11 cellular contexts compared by ENCODE assay signal in genomic region chr14:95256011-95256775, GRCh38.
DNase-seq lines count a peak whose midpoint lies in the region; ATAC-seq and TF ChIP-seq lines count a peak whose summit lies in the region.
"Had no signal": no experiment of that assay in that cellular context is flagged by ENCODE, and none has a peak within 500 bp of the region (broad histone marks: within the 10 kb centered on the region; RNA-seq: fewer than 3 reads in every experiment).

No MANE protein-coding gene starts in this region.

- H2AK5ac ChIP-seq in H9 (ENCODE audit: insufficient read length, low read length), result no peak overlapping the region

- H3K36me3 Mint-ChIP-seq in Calu3 (ENCODE audit: insufficient read depth, unreplicated experiment) (peaks cover 6% of the 10 kb centered on the region), brain (no peaks in the 10 kb centered on the region), H9 (ENCODE audit: insufficient read depth in 1 of 3, low read depth in 3 of 3) (no peaks in the 10 kb centered on the region)
- H3K36me3 Mint-ChIP-seq in activated T-helper 2 cell treated with anti-CD3 and anti-CD28 coated beads, Interferon-gamma antibody, Interleukin-2, Interleukin-4, amounts not matched to agents 10 μg/mL and 5 μg/mL and 100 μg/mL, durations not matched to agents 14 hours and 24 hours and 36 hours (ENCODE audit: low read depth), result no peaks in the 10 kb centered on the region
- H3K36me3 Mint-ChIP-seq: CD4-positive, alpha-beta memory T cell had no signal

- no peak overlapping the region for H2BK12ac ChIP-seq in H9 (ENCODE audit: insufficient read length, low read depth, low read length)

- H3K9me3 Mint-ChIP-seq in Calu3 (ENCODE audit: low read depth, unreplicated experiment), result no peaks in the 10 kb centered on the region
- H3K9me3 Mint-ChIP-seq in brain, result no peaks in the 10 kb centered on the region
- H3K9me3 Mint-ChIP-seq in H9, result no peaks in the 10 kb centered on the region
- H3K9me3 Mint-ChIP-seq in activated T-helper 2 cell treated with anti-CD3 and anti-CD28 coated beads, Interferon-gamma antibody, Interleukin-2, Interleukin-4, amounts not matched to agents 10 μg/mL and 5 μg/mL and 100 μg/mL, durations not matched to agents 14 hours and 24 hours and 36 hours, result no peaks in the 10 kb centered on the region
- H3K9me3 Mint-ChIP-seq: CD4-positive, alpha-beta memory T cell had no signal

- no peak overlapping the region for H3T11ph ChIP-seq in H9 (ENCODE audit: low read length)

- no peak overlapping the region for H4K8ac ChIP-seq in H9 (replicated peaks; ENCODE audit: insufficient read length, low read depth, low read length)

- no peak overlapping the region for H3K9ac ChIP-seq in H9 (ENCODE audit: extremely low read depth, insufficient read length, low read length)

- no peak overlapping the region for H4K91ac ChIP-seq in H9 (ENCODE audit: insufficient read length, low read depth, low read length)

- H2AFZ ChIP-seq in H9 (ENCODE audit: low read length), result no peak overlapping the region

- no peak overlapping the region for H2BK120ac ChIP-seq in H9 (ENCODE audit: low read depth, low read length, poor library complexity, severe bottlenecking)

- no peaks in the 10 kb centered on the region for H4K20me1 ChIP-seq in H9 (ENCODE audit: control insufficient read depth, insufficient read depth, insufficient read length)

- H2BK15ac ChIP-seq in H9 (ENCODE audit: low read depth, low read length), result no peak overlapping the region

- no peak overlapping the region for H4K5ac ChIP-seq in H9 (ENCODE audit: insufficient read length, low read depth, low read length)

- no peaks in the 10 kb centered on the region for H3K23me2 ChIP-seq in H9 (ENCODE audit: insufficient read length, low read depth, low read length, poor library complexity, severe bottlenecking)

- H3K9me3 ChIP-seq in H9 (ENCODE audit: control insufficient read depth, low read depth, low read length) (no peaks in the 10 kb centered on the region), BE2C (no peaks in the 10 kb centered on the region)

- H2BK20ac ChIP-seq in H9 (ENCODE audit: low read depth, low read length, poor library complexity, severe bottlenecking), result no peak overlapping the region

- BruUV-seq in Calu3 (replicated peaks; lab: Mats Ljungman, UMichigan), result no TSS peak

- no peaks in the 10 kb centered on the region for H3K79me1 ChIP-seq in H9 (ENCODE audit: insufficient read depth, low read depth, low read length, poor library complexity, severe bottlenecking)

- CTCF ChIA-PET in Calu3 (lab: Charles Lee), result interaction anchor here (0.5 to 0.6 kb wide), 3 partner anchors 572 to 822 kb away, joined by 4 to 6 read pairs (median 4); no protein-coding TSS in a partner anchor

- no peak overlapping the region for H3K4me2 ChIP-seq in H9 (ENCODE audit: insufficient read depth, insufficient read length, low read length)

- no peak overlapping the region for H3K14ac ChIP-seq in H9 (ENCODE audit: insufficient read depth, low read length)

- H2BK5ac ChIP-seq in H9 (ENCODE audit: insufficient read length, low read length), result no peak overlapping the region

- no peak overlapping the region for H3K4ac ChIP-seq in H9 (ENCODE audit: low read depth, low read length)

- no peak overlapping the region for H3K56ac ChIP-seq in H9 (ENCODE audit: insufficient read length, low read depth, low read length)

- H3K27me3 ChIP-seq in H9 (ENCODE audit: insufficient read depth, low read length), result no peaks in the 10 kb centered on the region
- no peaks in the 10 kb centered on the region for H3K27me3 ChIP-seq in BE2C
- H3K27me3 ChIP-seq: SJSA1 had no signal

- H3K79me2 ChIP-seq in H9 (ENCODE audit: insufficient read depth, low read length), result no peaks in the 10 kb centered on the region; the same call in 1 of the 2 replicates

- no peak overlapping the region for H3K23ac ChIP-seq in H9 (ENCODE audit: insufficient read length, low read depth, low read length)

- no peak for ATAC-seq in GM19395 (IDR thresholded peaks at IDR 0.05; ENCODE audit: unreplicated experiment)

- WGBS in H9 (ENCODE audit: extremely low coverage, insufficient read length, low lambda C conversion rate), result no CpG with 5 or more reads among the region's 15 CpGs

- H3K27ac Mint-ChIP-seq in Calu3 (ENCODE audit: unreplicated experiment), result peak overlapping the region; percentile 80
- peak overlapping the region in 4 of 5 experiments; percentile 62 to 88 (median 74) for H3K27ac Mint-ChIP-seq in brain
- H3K27ac Mint-ChIP-seq in H9, result peak overlapping the region in 1 of 3 experiments; percentile 18; a peak in 1 of 7 replicates
- no peak overlapping the region for H3K27ac Mint-ChIP-seq in activated T-helper 2 cell treated with anti-CD3 and anti-CD28 coated beads, Interferon-gamma antibody, Interleukin-2, Interleukin-4, amounts not matched to agents 10 μg/mL and 5 μg/mL and 100 μg/mL, durations not matched to agents 14 hours and 24 hours and 36 hours
- H3K27ac Mint-ChIP-seq: CD4-positive, alpha-beta memory T cell had no signal

- H3K4me1 Mint-ChIP-seq in Calu3 (ENCODE audit: low read depth, unreplicated experiment), result peaks cover 18% of the 10 kb centered on the region
- H3K4me1 Mint-ChIP-seq in brain, result peaks cover 60% of the 10 kb centered on the region
- peaks cover 49 to 52% of the 10 kb centered on the region in 2 experiments for H3K4me1 Mint-ChIP-seq in H9
- H3K4me1 Mint-ChIP-seq in activated T-helper 2 cell treated with anti-CD3 and anti-CD28 coated beads, Interferon-gamma antibody, Interleukin-2, Interleukin-4, amounts not matched to agents 10 μg/mL and 5 μg/mL and 100 μg/mL, durations not matched to agents 14 hours and 24 hours and 36 hours (ENCODE audit: low read depth), result peaks cover 12% of the 10 kb centered on the region
- H3K4me1 Mint-ChIP-seq: CD4-positive, alpha-beta memory T cell had no signal

- TF ChIP-seq CTCF in Calu3 (IDR thresholded peaks at IDR 0.05; ENCODE audit: unreplicated experiment) (no peak), brain (conservative IDR thresholded peaks at IDR 0.05) (no peak), H9 (conservative IDR thresholded peaks at IDR 0.05) (no peak), BE2C (IDR thresholded peaks at IDR 0.05; ENCODE audit: low read depth, low read length) (no peak)

- H3K4me1 ChIP-seq in H9 (ENCODE audit: insufficient read depth, low read length) (peaks cover 20% of the 10 kb centered on the region; the same call in 1 of the 2 replicates), BE2C (no peaks in the 10 kb centered on the region)

- H3K4me3 Mint-ChIP-seq in Calu3 (ENCODE audit: low read depth, unreplicated experiment) (peak overlapping the region; percentile 20), brain (peak overlapping the region in 4 of 5 experiments; percentile 8 to 42 (median 36)), H9 (no peak overlapping the region)
- H3K4me3 Mint-ChIP-seq in activated T-helper 2 cell treated with anti-CD3 and anti-CD28 coated beads, Interferon-gamma antibody, Interleukin-2, Interleukin-4, amounts not matched to agents 10 μg/mL and 5 μg/mL and 100 μg/mL, durations not matched to agents 14 hours and 24 hours and 36 hours (ENCODE audit: low read depth), result no peak overlapping the region
- H3K4me3 Mint-ChIP-seq: CD4-positive, alpha-beta memory T cell had no signal

- no peaks in the 10 kb centered on the region for H3K36me3 ChIP-seq in BE2C
- H3K36me3 ChIP-seq: SJSA1 had no signal

- H3K27me3 Mint-ChIP-seq in Calu3 (ENCODE audit: unreplicated experiment), result no peaks in the 10 kb centered on the region
- H3K27me3 Mint-ChIP-seq in brain, result peaks cover 9% of the 10 kb centered on the region
- peaks cover 4% of the 10 kb centered on the region; the same call in 1 of the 2 replicates for H3K27me3 Mint-ChIP-seq in H9 (ENCODE audit: low read depth)
- H3K27me3 Mint-ChIP-seq in activated T-helper 2 cell treated with anti-CD3 and anti-CD28 coated beads, Interferon-gamma antibody, Interleukin-2, Interleukin-4, amounts not matched to agents 10 μg/mL and 5 μg/mL and 100 μg/mL, durations not matched to agents 14 hours and 24 hours and 36 hours (ENCODE audit: low read depth), result peaks cover 8% of the 10 kb centered on the region

- H3K4me3 ChIP-seq in BE2C (ENCODE audit: low read depth, low read length), result no peak overlapping the region
- H3K4me3 ChIP-seq: SJSA1 had no signal

- no peak overlapping the region for H3K27ac ChIP-seq in H9 (ENCODE audit: insufficient read length, low read depth, low read length)
- H3K27ac ChIP-seq: SJSA1 had no signal

- no peak for DNase-seq in Calu3
- peak; percentile 94 for DNase-seq in NCI-H1436 treated with DMSO at 0.1 percent for 48 hours (lab: John Stamatoyannopoulos, UW)
- DNase-seq in medulla oblongata (ENCODE audit: extremely low spot score), result peak; percentile 83
- no peak for DNase-seq in H9
- no peak for DNase-seq in BE2C
- DNase-seq in activated T-helper 2 cell treated with anti-CD3 and anti-CD28 coated beads, Interferon-gamma antibody, Interleukin-2, Interleukin-4, amounts not matched to agents 10 μg/mL and 5 μg/mL and 100 μg/mL, durations not matched to agents 14 hours and 24 hours and 36 hours (ENCODE audit: low spot score), result no peak
- DNase-seq: activated CD4-positive, alpha-beta T cell treated with anti-CD3 and anti-CD28 coated beads, Interleukin-2, amount 50 U/mL, for 4 hours; CD4-positive, alpha-beta memory T cell had no signal

- intact Hi-C loops in Calu3 (cut with micrococcal nuclease; ENCODE audit: unreplicated experiment), result no loop called here
- intact Hi-C loops in activated T-helper 2 cell treated with anti-CD3 and anti-CD28 coated beads, Interferon-gamma antibody, Interleukin-2, Interleukin-4, amounts not matched to agents 10 μg/mL and 5 μg/mL and 100 μg/mL, durations not matched to agents 14 hours and 24 hours and 36 hours (cut with micrococcal nuclease), result no loop called here

- no peak overlapping the region for H3K18ac ChIP-seq in H9 (ENCODE audit: insufficient read length, low read depth, low read length)

Comparison
In these comparisons a context has a peak if more than half of its experiments do, and no peak if none do; other contexts are left out.
1. DNase-seq: peak in NCI-H1436 treated with DMSO at 0.1 percent for 48 hours (single experiment) and medulla oblongata (single experiment); none in Calu3 (single experiment), H9 (single experiment), BE2C (single experiment) and activated T-helper 2 cell treated with anti-CD3 and anti-CD28 coated beads, Interferon-gamma antibody, Interleukin-2, Interleukin-4, amounts not matched to agents 10 μg/mL and 5 μg/mL and 100 μg/mL, durations not matched to agents 14 hours and 24 hours and 36 hours (single experiment).
2. H3K4me3 Mint-ChIP-seq: peak in Calu3 (single experiment) and brain (4 of 5); none in H9 (0 of 2) and activated T-helper 2 cell treated with anti-CD3 and anti-CD28 coated beads, Interferon-gamma antibody, Interleukin-2, Interleukin-4, amounts not matched to agents 10 μg/mL and 5 μg/mL and 100 μg/mL, durations not matched to agents 14 hours and 24 hours and 36 hours (single experiment).